In the genomic region with DNA sequence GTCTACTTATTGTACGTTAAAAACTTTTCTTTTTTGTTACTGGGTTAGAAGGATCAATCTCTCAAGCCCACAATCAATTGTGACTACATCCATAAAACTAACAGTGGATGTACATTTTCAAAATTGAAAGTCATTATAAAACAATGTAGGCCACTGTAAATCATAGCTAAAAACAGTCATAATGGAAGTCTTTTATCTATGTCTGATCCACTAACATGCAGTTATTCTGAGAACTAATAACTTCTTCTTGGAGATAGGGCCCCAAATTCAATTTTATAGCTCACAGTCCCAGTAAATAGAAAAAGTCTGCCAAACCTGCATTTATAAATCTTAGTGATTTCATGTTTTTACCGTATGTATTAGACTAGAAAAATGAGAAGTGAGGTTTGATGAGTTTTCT, we compare ENCODE assay signal across 23 cellular contexts.
A peak's percentile ranks its signal among the peaks of the same experiment; 100 is the strongest.
DNase-seq lines count a peak whose midpoint lies in the region; ATAC-seq and TF ChIP-seq lines count a peak whose summit lies in the region.
"Had no signal": no experiment of that assay in that cellular context is flagged by ENCODE, and none has a peak within 500 bp of the region (broad histone marks: within the 10 kb centered on the region; RNA-seq: fewer than 3 reads in every experiment).

No MANE protein-coding gene starts in this region.

- no peaks in the 10 kb centered on the region for H3K27me3 ChIP-seq in mammary epithelial cell (ENCODE audit: insufficient read depth, low read length)
- H3K27me3 ChIP-seq: BE2C, BLaER1 had no signal

- H3K27ac ChIP-seq in SK-N-MC (peak overlapping the region; percentile 100), mammary epithelial cell (ENCODE audit: insufficient read depth, low read depth, low read length) (no peak overlapping the region)
- H3K27ac ChIP-seq: 22Rv1, A549, BLaER1 had no signal

- peak; percentile 30 for DNase-seq in NCI-H2227 treated with DMSO at 0.1 percent for 48 hours (lab: John Stamatoyannopoulos, UW)
- no peak for DNase-seq in NCI-H2227 (lab: John Stamatoyannopoulos, UW; ENCODE audit: unreplicated experiment)
- DNase-seq in SK-N-MC (ENCODE audit: low read depth, low spot score), result no peak
- no peak for DNase-seq in mammary epithelial cell
- DNase-seq: ACHN; BE2C; C1 segment of cervical spinal cord; CD4-positive, alpha-beta memory T cell; CD8-positive, alpha-beta memory T cell; COR-L47; DMS 273 treated with DMSO at 0.1 percent for 48 hours; DMS153; DMS53; DMS79; DND-41; EL; GDM1 had no signal

- WGBS in mammary epithelial cell (ENCODE audit: low coverage, missing lambda C conversion rate), result 75% methylated on average over 2 of the region's 2 CpGs

- CTCF ChIA-PET in mammary epithelial cell (lab: Charles Lee; ENCODE audit: low non-redundant PET), result no interaction called here

- no peaks in the 10 kb centered on the region for H3K4me1 ChIP-seq in mammary epithelial cell (ENCODE audit: insufficient read depth, low read length)
- H3K4me1 ChIP-seq: A549, BE2C, BLaER1 had no signal

- peak overlapping the region; percentile 79 for H3K9ac ChIP-seq in SK-N-MC (ENCODE audit: insufficient read length)
- no peak overlapping the region for H3K9ac ChIP-seq in mammary epithelial cell (ENCODE audit: insufficient read depth, low read length)
- H3K9ac ChIP-seq: BLaER1 had no signal

- H3K36me3 ChIP-seq in SK-N-MC (ENCODE audit: insufficient read depth, low read length), result peaks cover 8% of the 10 kb centered on the region
- no peaks in the 10 kb centered on the region for H3K36me3 ChIP-seq in mammary epithelial cell (ENCODE audit: insufficient read depth, low read length)
- H3K36me3 ChIP-seq: BE2C, BLaER1 had no signal

- H3K4me2 ChIP-seq in mammary epithelial cell (ENCODE audit: insufficient read depth, low read depth, low read length), result no peak overlapping the region
- H3K4me2 ChIP-seq: A549, BLaER1 had no signal

- ATAC-seq in SK-N-SH treated with all-trans-retinoic acid at 6 μM for 48 hours, result no peak
- ATAC-seq in GM18873 (IDR thresholded peaks at IDR 0.05; ENCODE audit: low FRiP score, unreplicated experiment), result no peak
- ATAC-seq: A549, GM12878 had no signal

- BruUV-seq in mammary epithelial cell (replicated peaks; lab: Mats Ljungman, UMichigan), result no TSS peak

- dilution Hi-C loops in mammary epithelial cell (cut with HindIII; ENCODE audit: low sequenced_read_pairs), result no loop called here

- H3K4me3 ChIP-seq in SK-N-MC (peak overlapping the region; percentile 26), mammary epithelial cell (replicated peaks in 1 of 3; ENCODE audit: insufficient read depth in 1 of 3, low read depth in 2 of 3, low read length in 3 of 3) (no peak overlapping the region)
- H3K4me3 ChIP-seq: A549, BLaER1, GM12878 had no signal

- intact Hi-C loops in mammary epithelial cell (cut with micrococcal nuclease), result no loop called here

- H3K9me3 ChIP-seq in SK-N-MC (ENCODE audit: low read depth, low read length) (no peaks in the 10 kb centered on the region), mammary epithelial cell (replicated peaks; ENCODE audit: insufficient read depth, low read length) (no peaks in the 10 kb centered on the region)
- H3K9me3 ChIP-seq: A549, BE2C, BLaER1 had no signal

- no peak for TF ChIP-seq CTCF in mammary epithelial cell (conservative IDR thresholded peaks at IDR 0.05 in 1 of 2, IDR thresholded peaks at IDR 0.05 in 1 of 2; ENCODE audit: extremely low read depth in 1 of 2, insufficient read depth in 1 of 2, low read depth in 1 of 2, low read length in 2 of 2)

- H3K79me2 ChIP-seq in mammary epithelial cell (ENCODE audit: insufficient read depth, low read length), result no peaks in the 10 kb centered on the region

- H2AFZ ChIP-seq in mammary epithelial cell (ENCODE audit: low read depth, low read length), result no peak overlapping the region

- in situ Hi-C loops in mammary epithelial cell (cut with MboI; ENCODE audit: low sequenced_read_pairs in 2 of 2), result no loop called here

- H4K20me1 ChIP-seq in mammary epithelial cell (ENCODE audit: insufficient read depth, low read length), result no peaks in the 10 kb centered on the region
- H4K20me1 ChIP-seq: BLaER1 had no signal

TF ChIP-seq in SK-N-SH treated with all-trans-retinoic acid at 6 μM for 48 hours, 23 proteins besides CTCF, POLR2A, EP300 and RAD21:
- TF ChIP-seq, protein P1, sequence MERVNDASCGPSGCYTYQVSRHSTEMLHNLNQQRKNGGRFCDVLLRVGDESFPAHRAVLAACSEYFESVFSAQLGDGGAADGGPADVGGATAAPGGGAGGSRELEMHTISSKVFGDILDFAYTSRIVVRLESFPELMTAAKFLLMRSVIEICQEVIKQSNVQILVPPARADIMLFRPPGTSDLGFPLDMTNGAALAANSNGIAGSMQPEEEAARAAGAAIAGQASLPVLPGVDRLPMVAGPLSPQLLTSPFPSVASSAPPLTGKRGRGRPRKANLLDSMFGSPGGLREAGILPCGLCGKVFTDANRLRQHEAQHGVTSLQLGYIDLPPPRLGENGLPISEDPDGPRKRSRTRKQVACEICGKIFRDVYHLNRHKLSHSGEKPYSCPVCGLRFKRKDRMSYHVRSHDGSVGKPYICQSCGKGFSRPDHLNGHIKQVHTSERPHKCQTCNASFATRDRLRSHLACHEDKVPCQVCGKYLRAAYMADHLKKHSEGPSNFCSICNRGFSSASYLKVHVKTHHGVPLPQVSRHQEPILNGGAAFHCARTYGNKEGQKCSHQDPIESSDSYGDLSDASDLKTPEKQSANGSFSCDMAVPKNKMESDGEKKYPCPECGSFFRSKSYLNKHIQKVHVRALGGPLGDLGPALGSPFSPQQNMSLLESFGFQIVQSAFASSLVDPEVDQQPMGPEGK (CRISPR knock-in tag; IDR thresholded peaks at IDR 0.05; ENCODE audit: borderline replicate concordance), result no peak
- TF ChIP-seq ISL1 (CRISPR knock-in tag; IDR thresholded peaks at IDR 0.05), result peak; percentile 94
- no peak for TF ChIP-seq ZNF8 (CRISPR knock-in tag; IDR thresholded peaks at IDR 0.05)
- no peak for TF ChIP-seq CSDC2 (CRISPR knock-in tag; IDR thresholded peaks at IDR 0.05)
- TF ChIP-seq TSHZ2 (CRISPR knock-in tag; IDR thresholded peaks at IDR 0.05), result peak; percentile 61; the same call in 1 of the 2 replicates
- no peak for TF ChIP-seq RARB (CRISPR knock-in tag; IDR thresholded peaks at IDR 0.05)
- TF ChIP-seq TCF4 (CRISPR knock-in tag; IDR thresholded peaks at IDR 0.05; ENCODE audit: borderline replicate concordance), result peak; percentile 23; the same call in 1 of the 2 replicates
- no peak for TF ChIP-seq ARNTL (CRISPR knock-in tag; IDR thresholded peaks at IDR 0.05; ENCODE audit: borderline replicate concordance, low read depth)
- no peak for TF ChIP-seq CREB5 (CRISPR knock-in tag; IDR thresholded peaks at IDR 0.05; ENCODE audit: low read depth)
